Comparison of ENCODE assay signal across 8 cellular contexts in genomic region chr13:32586022-32586900, GRCh38. TPM values are rescaled to one million over a fixed set of nuclear protein-coding genes. Genes with fewer than 3 reads are reported as not detected.
DNase-seq lines count a peak whose midpoint lies in the region; ATAC-seq and TF ChIP-seq lines count a peak whose summit lies in the region.

Gene PDS5B (plus strand): TSS chr13:32586452. CDS start chr13:32648773, 62,321 bp downstream.

- H3K9me2 ChIP-seq in GM23248 (ENCODE audit: insufficient read depth): no peaks in the 10 kb centered on the region

- H2AFZ ChIP-seq in GM23248 (peak within 1 kb of the TSS; percentile 98), fibroblast of lung (ENCODE audit: low read length) (peak within 1 kb of the TSS; percentile 90)

- H3K9me3 ChIP-seq in GM23248 (ENCODE audit: low read depth): no peaks in the 10 kb centered on the region
- H3K9me3 ChIP-seq in fibroblast of lung (ENCODE audit: control insufficient read depth, insufficient read depth, low read depth, low read length): no peaks in the 10 kb centered on the region
- H3K9me3 ChIP-seq in naive thymus-derived CD4-positive, alpha-beta T cell (ENCODE audit: control insufficient read depth in 2 of 3, low read length in 3 of 3): no peaks in the 10 kb centered on the region

- DNase-seq in Daoy (ENCODE audit: low read depth) (peak; percentile 95), GM23248 (peak; percentile 98), LHCN-M2 (ENCODE audit: low read depth) (peak; percentile 92), RPMI7951 (ENCODE audit: low read depth) (peak; percentile 88), fibroblast of lung (ENCODE audit: low read depth in 2 of 2) (peak; percentile 91 to 93)
- peak; percentile 87 to 95 for DNase-seq in activated T-helper 1 cell treated with anti-CD3 and anti-CD28 coated beads, Interleukin-2, amount 50 U/mL, for 16 hours (ENCODE audit: low read depth in 1 of 2, low spot score in 1 of 2)
- peak; percentile 95 to 99 (median 97) for DNase-seq in naive thymus-derived CD4-positive, alpha-beta T cell
- DNase-seq in stimulated activated naive B cell treated with anti-CD40 and anti-IgM and Interleukin-4, amounts not matched to agents 10 μg/mL and 1 μg/mL and 100 μg/mL, for 72 hours: peak; percentile 93

- H4K20me1 ChIP-seq in GM23248 (ENCODE audit: insufficient read depth) (no peaks in the 10 kb centered on the region), fibroblast of lung (ENCODE audit: control insufficient read depth, extremely low read depth, insufficient read depth, low read length) (no peaks in the 10 kb centered on the region)

- H3K79me2 ChIP-seq in GM23248 (ENCODE audit: insufficient read depth) (peaks cover 38% of the 10 kb centered on the region), fibroblast of lung (ENCODE audit: control insufficient read depth, insufficient read depth, low read length) (peaks cover 38% of the 10 kb centered on the region)

- no peaks in the 10 kb centered on the region for H3K36me3 ChIP-seq in GM23248 (ENCODE audit: low read depth)
- H3K36me3 ChIP-seq in fibroblast of lung (ENCODE audit: control insufficient read depth, insufficient read depth, low read length): no peaks in the 10 kb centered on the region
- no peaks in the 10 kb centered on the region for H3K36me3 ChIP-seq in naive thymus-derived CD4-positive, alpha-beta T cell (ENCODE audit: control insufficient read depth in 2 of 3, insufficient read depth in 3 of 3, low read length in 3 of 3)

- CTCF ChIA-PET in naive thymus-derived CD4-positive, alpha-beta T cell (lab: Charles Lee): interaction anchor here (0.5 to 2.2 kb wide), 21 partner anchors 10 to 957 kb away, joined by 3 to 14 read pairs (median 5); partner anchors contain the start of gene N4BP2L2

- WGBS in GM23248 (ENCODE audit: low coverage in 1 of 2, low lambda C conversion rate in 2 of 2, missing lambda C conversion rate in 2 of 2), 2 experiments: 0 to 1% methylated on average over 25 to 84 of the region's 97 CpGs

- H3K4me3 Mint-ChIP-seq in naive thymus-derived CD4-positive, alpha-beta T cell: peak within 1 kb of the TSS; percentile 90 to 99 (median 97)
- H3K4me3 Mint-ChIP-seq in stimulated activated naive B cell treated with anti-CD40 and anti-IgM and Interleukin-4, amounts not matched to agents 10 μg/mL and 1 μg/mL and 100 μg/mL, for 72 hours: peak within 1 kb of the TSS; percentile 89 to 95

- H3K27ac Mint-ChIP-seq in naive thymus-derived CD4-positive, alpha-beta T cell: peak within 1 kb of the TSS; percentile 95 to 98 (median 96)
- H3K27ac Mint-ChIP-seq in stimulated activated naive B cell treated with anti-CD40 and anti-IgM and Interleukin-4, amounts not matched to agents 10 μg/mL and 1 μg/mL and 100 μg/mL, for 72 hours: peak within 1 kb of the TSS; percentile 97

- H3K4me1 ChIP-seq in GM23248 (ENCODE audit: insufficient read depth) (peaks cover 22% of the 10 kb centered on the region), fibroblast of lung (ENCODE audit: control insufficient read depth, extremely low read depth, insufficient read depth, low read length) (peaks cover 9% of the 10 kb centered on the region)
- peaks cover 13 to 15% of the 10 kb centered on the region in 2 donors for H3K4me1 ChIP-seq in naive thymus-derived CD4-positive, alpha-beta T cell (ENCODE audit: control insufficient read depth in 2 of 2, insufficient read depth in 2 of 2, low read length in 2 of 2)

- peaks cover 17% of the 10 kb centered on the region for H3F3A ChIP-seq in GM23248 (ENCODE audit: insufficient read depth)

- in situ Hi-C loops in GM23248 (cut with MboI): loop anchor here (25.0 kb wide), 2 partner anchors 951 to 1126 kb away; no protein-coding TSS in a partner anchor

- peak within 1 kb of the TSS; percentile 85 for H3K9ac ChIP-seq in GM23248
- peak within 1 kb of the TSS; percentile 82 for H3K9ac ChIP-seq in fibroblast of lung (ENCODE audit: insufficient read depth, low read length)

- H3K4me2 ChIP-seq in GM23248 (ENCODE audit: unreplicated experiment) (peak within 1 kb of the TSS; percentile 90), fibroblast of lung (ENCODE audit: extremely low read depth, insufficient read depth, low read length) (peak within 1 kb of the TSS; percentile 97)

- peak; percentile 97 for ATAC-seq in naive thymus-derived CD4-positive, alpha-beta T cell
- peak; percentile 92 to 94 for ATAC-seq in stimulated activated naive B cell treated with anti-CD40 and anti-IgM and Interleukin-4, amounts not matched to agents 10 μg/mL and 1 μg/mL and 100 μg/mL, for 72 hours (replicated peaks)

- H3K4me1 Mint-ChIP-seq in naive thymus-derived CD4-positive, alpha-beta T cell: peaks cover 32 to 49% (median 43%) of the 10 kb centered on the region in 7 donors
- H3K4me1 Mint-ChIP-seq in stimulated activated naive B cell treated with anti-CD40 and anti-IgM and Interleukin-4, amounts not matched to agents 10 μg/mL and 1 μg/mL and 100 μg/mL, for 72 hours: peaks cover 17 to 38% of the 10 kb centered on the region in 2 donors

- TF ChIP-seq CTCF in fibroblast of lung (conservative IDR thresholded peaks at IDR 0.05 in 1 of 2, IDR thresholded peaks at IDR 0.05 in 1 of 2; ENCODE audit: low read depth in 1 of 2, low read length in 2 of 2): peak in 1 of 2 donors; percentile 54

- peak within 1 kb of the TSS; percentile 97 for H3K4me3 ChIP-seq in GM23248
- peak within 1 kb of the TSS; percentile 71 to 96 (median 82) for H3K4me3 ChIP-seq in fibroblast of lung (replicated peaks in 1 of 4; ENCODE audit: control extremely low read depth in 1 of 4, insufficient read depth in 1 of 4, low read depth in 3 of 4, low read length in 4 of 4)
- peak within 1 kb of the TSS; percentile 89 for H3K4me3 ChIP-seq in naive thymus-derived CD4-positive, alpha-beta T cell (ENCODE audit: low read length)

- peaks cover 0 to 20% (median 0%) of the 10 kb centered on the region in 5 donors for H3K27me3 Mint-ChIP-seq in naive thymus-derived CD4-positive, alpha-beta T cell
- H3K27me3 Mint-ChIP-seq in stimulated activated naive B cell treated with anti-CD40 and anti-IgM and Interleukin-4, amounts not matched to agents 10 μg/mL and 1 μg/mL and 100 μg/mL, for 72 hours: no peaks in the 10 kb centered on the region

- peaks cover 0 to 2% (median 0%) of the 10 kb centered on the region in 11 donors for H3K9me3 Mint-ChIP-seq in naive thymus-derived CD4-positive, alpha-beta T cell
- H3K9me3 Mint-ChIP-seq in stimulated activated naive B cell treated with anti-CD40 and anti-IgM and Interleukin-4, amounts not matched to agents 10 μg/mL and 1 μg/mL and 100 μg/mL, for 72 hours: no peaks in the 10 kb centered on the region

- POLR2A ChIA-PET in naive thymus-derived CD4-positive, alpha-beta T cell (lab: Charles Lee): interaction anchor here (0.5 to 1.2 kb wide), 12 partner anchors 48 to 957 kb away, joined by 3 to 8 read pairs (median 4); partner anchors contain the start of genes BRCA2, N4BP2L2 and ZAR1L

- H3K27me3 ChIP-seq in GM23248 (replicated peaks; ENCODE audit: insufficient read depth) (no peaks in the 10 kb centered on the region), fibroblast of lung (ENCODE audit: control insufficient read depth, insufficient read depth, low read length) (no peaks in the 10 kb centered on the region)
- H3K27me3 ChIP-seq in naive thymus-derived CD4-positive, alpha-beta T cell (ENCODE audit: control insufficient read depth in 2 of 2, insufficient read depth in 2 of 2, low read length in 2 of 2): no peaks in the 10 kb centered on the region

- peak within 1 kb of the TSS; percentile 74 for H3K27ac ChIP-seq in GM23248
- peak within 1 kb of the TSS; percentile 82 for H3K27ac ChIP-seq in fibroblast of lung (ENCODE audit: insufficient read depth, low read length)
- peak within 1 kb of the TSS; percentile 79 for H3K27ac ChIP-seq in naive thymus-derived CD4-positive, alpha-beta T cell (ENCODE audit: low read depth, low read length)

- H3K36me3 Mint-ChIP-seq in naive thymus-derived CD4-positive, alpha-beta T cell: no peaks in the 10 kb centered on the region
- peaks cover 0 to 2% of the 10 kb centered on the region in 2 donors for H3K36me3 Mint-ChIP-seq in stimulated activated naive B cell treated with anti-CD40 and anti-IgM and Interleukin-4, amounts not matched to agents 10 μg/mL and 1 μg/mL and 100 μg/mL, for 72 hours

- intact Hi-C loops in naive thymus-derived CD4-positive, alpha-beta T cell (cut with micrococcal nuclease): loop anchor here (1.0 to 10.0 kb wide), 21 partner anchors 48 to 1381 kb away; partner anchors contain the start of genes BRCA2 (in 2 of the 2), N4BP2L2 (in 2 of the 2), RFC3 (in 2 of the 2) and ZAR1L (in 2 of the 2)

RNA-seq across cellular contexts. Expression of gene PDS5B, which starts in this region (rescaled TPM):
- total RNA-seq in Daoy (2014; rRNA removed; shearing (Covaris generic)): 11.0 and 11.6 TPM in 2 replicates
- 13.4 and 14.5 TPM in 2 replicates for total RNA-seq in GM23248 (2014; rRNA removed; shearing (Covaris generic))
- polyA plus RNA-seq in GM23248 (2016; fragmentation: Nextera tagmentation; extraction: Ambion mirVana): 13.6 and 14.2 TPM in 2 replicates
- 14.1 and 19.9 TPM in 2 replicates for total RNA-seq in LHCN-M2 (2014; rRNA removed)
- 6.9 TPM for polyA plus RNA-seq in LHCN-M2 (2012)
- total RNA-seq in RPMI7951 (2014; rRNA removed; shearing (Covaris generic)): 13.9 and 16.3 TPM in 2 replicates
- total RNA-seq in fibroblast of lung: 23.6 and 25.6 TPM in 2 replicates
- polyA plus RNA-seq in fibroblast of lung: 18.5 and 18.6 TPM in 2 replicates
- polyA plus RNA-seq in fibroblast of lung (2012): 13.6 and 14.1 TPM in 2 replicates
- 3.4 and 3.7 TPM in 2 replicates for polyA minus RNA-seq in fibroblast of lung (ENCODE audit: low replicate concordance)
- 10 to 100 TPM; 43.3 to 68.0 (median 52.1) TPM for total RNA-seq in naive thymus-derived CD4-positive, alpha-beta T cell
- polyA plus RNA-seq in naive thymus-derived CD4-positive, alpha-beta T cell: 10 to 100 TPM; 36.0 to 37.2 TPM

Comparison
In these comparisons a context has a peak if more than half of its experiments do, and no peak if none do; other contexts are left out.
1. Peak in every context shown above with its lines: DNase-seq, ATAC-seq, H3K4me3 ChIP-seq and H3K27ac ChIP-seq.